Comparison of ENCODE assay signal across 1 cellular context in the genomic region with DNA sequence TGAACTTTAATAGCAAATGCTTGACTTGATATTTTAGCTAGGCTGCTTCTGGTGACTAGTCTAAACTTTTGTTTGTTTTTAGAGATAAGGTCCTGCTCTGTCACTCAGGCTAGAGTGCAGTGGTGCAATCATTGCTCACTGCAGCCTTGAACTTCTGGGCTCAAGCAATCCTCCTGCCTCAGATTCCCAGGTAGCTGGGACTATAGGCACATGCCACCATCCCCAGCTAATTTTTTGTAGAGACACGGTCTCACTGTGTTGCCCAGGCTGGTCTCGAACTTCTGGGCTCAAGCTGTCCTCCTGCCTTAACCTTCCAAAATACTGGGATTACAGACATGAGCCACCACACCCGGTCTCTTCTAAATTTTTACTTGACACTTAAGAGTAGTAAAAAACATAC.
A peak's percentile ranks its signal among the peaks of the same experiment; 100 is the strongest.
TF ChIP-seq lines count a peak whose summit lies in the region.

No MANE protein-coding gene starts in this region.

TF ChIP-seq in HepG2, 621 proteins besides CTCF, POLR2A, EP300 and RAD21 (continued from another document and continues in another):
- TF ChIP-seq HBP1 (CRISPR knock-in tag; IDR thresholded peaks at IDR 0.05; ENCODE audit: low read depth) = no peak
- TF ChIP-seq CBX2 (IDR thresholded peaks at IDR 0.05; ENCODE audit: low read depth, low read length) = no peak
- no peak for TF ChIP-seq CBX2 (CRISPR knock-in tag; IDR thresholded peaks at IDR 0.05; ENCODE audit: low read depth)
- no peak for TF ChIP-seq ZFY (CRISPR knock-in tag; IDR thresholded peaks at IDR 0.05)
- TF ChIP-seq ZNF781 (CRISPR knock-in tag; IDR thresholded peaks at IDR 0.05; ENCODE audit: borderline replicate concordance, not compliant biosample characterization) = no peak
- TF ChIP-seq HNF4G (IDR thresholded peaks at IDR 0.05; ENCODE audit: borderline replicate concordance, low read depth, low read length) = peak; percentile 55; the same call in 1 of the 2 replicates
- no peak for TF ChIP-seq HNF4G (CRISPR knock-in tag; IDR thresholded peaks at IDR 0.05; ENCODE audit: borderline replicate concordance, low read depth)
- peak; percentile 44; the same call in 1 of the 2 replicates for TF ChIP-seq FOSL1 (CRISPR knock-in tag; IDR thresholded peaks at IDR 0.05; ENCODE audit: borderline replicate concordance)
- TF ChIP-seq, protein P1, sequence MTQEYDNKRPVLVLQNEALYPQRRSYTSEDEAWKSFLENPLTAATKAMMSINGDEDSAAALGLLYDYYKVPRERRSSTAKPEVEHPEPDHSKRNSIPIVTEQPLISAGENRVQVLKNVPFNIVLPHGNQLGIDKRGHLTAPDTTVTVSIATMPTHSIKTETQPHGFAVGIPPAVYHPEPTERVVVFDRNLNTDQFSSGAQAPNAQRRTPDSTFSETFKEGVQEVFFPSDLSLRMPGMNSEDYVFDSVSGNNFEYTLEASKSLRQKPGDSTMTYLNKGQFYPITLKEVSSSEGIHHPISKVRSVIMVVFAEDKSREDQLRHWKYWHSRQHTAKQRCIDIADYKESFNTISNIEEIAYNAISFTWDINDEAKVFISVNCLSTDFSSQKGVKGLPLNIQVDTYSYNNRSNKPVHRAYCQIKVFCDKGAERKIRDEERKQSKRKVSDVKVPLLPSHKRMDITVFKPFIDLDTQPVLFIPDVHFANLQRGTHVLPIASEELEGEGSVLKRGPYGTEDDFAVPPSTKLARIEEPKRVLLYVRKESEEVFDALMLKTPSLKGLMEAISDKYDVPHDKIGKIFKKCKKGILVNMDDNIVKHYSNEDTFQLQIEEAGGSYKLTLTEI (CRISPR knock-in tag; conservative IDR thresholded peaks at IDR 0.05) = no peak
- TF ChIP-seq HOXA7 (CRISPR knock-in tag; IDR thresholded peaks at IDR 0.05) = no peak
- TF ChIP-seq RFX3 (CRISPR knock-in tag; IDR thresholded peaks at IDR 0.05) = no peak
- no peak for TF ChIP-seq ZFYVE20 (CRISPR knock-in tag; IDR thresholded peaks at IDR 0.05; ENCODE audit: borderline replicate concordance, low read depth)
- TF ChIP-seq REST (IDR thresholded peaks at IDR 0.05; ENCODE audit: borderline replicate concordance in 1 of 2, low read depth in 1 of 2, low read length in 2 of 2) = 0 out of 4 replicates have a peak, but pooled peaks of 1 of the 2 experiments have one; percentile 28
- no peak for TF ChIP-seq ZNF570 (CRISPR knock-in tag; IDR thresholded peaks at IDR 0.05; ENCODE audit: borderline replicate concordance)
- no peak for TF ChIP-seq ZBTB7B (CRISPR knock-in tag; IDR thresholded peaks at IDR 0.05)
- no peak for TF ChIP-seq MAFK (conservative IDR thresholded peaks at IDR 0.05 in 1 of 2, IDR thresholded peaks at IDR 0.05 in 1 of 2; ENCODE audit: low read length in 2 of 2)
- no peak for TF ChIP-seq MTA1 (CRISPR knock-in tag; IDR thresholded peaks at IDR 0.05; ENCODE audit: borderline replicate concordance)
- TF ChIP-seq ZSCAN9 (CRISPR knock-in tag; IDR thresholded peaks at IDR 0.05; ENCODE audit: borderline replicate concordance) = peak; percentile 79; the same call in 1 of the 2 replicates
- no peak for TF ChIP-seq ZNF251 (CRISPR knock-in tag; IDR thresholded peaks at IDR 0.05)
- TF ChIP-seq ZNF44 (CRISPR knock-in tag; IDR thresholded peaks at IDR 0.05) = no peak
- peak; percentile 78 for TF ChIP-seq MIXL1 (CRISPR knock-in tag; IDR thresholded peaks at IDR 0.05)
- no peak for TF ChIP-seq ZNF280B (CRISPR knock-in tag; IDR thresholded peaks at IDR 0.05; ENCODE audit: borderline replicate concordance)
- TF ChIP-seq FOXA3 (CRISPR knock-in tag; IDR thresholded peaks at IDR 0.05) = peak; percentile 83
- TF ChIP-seq AFF4 (CRISPR knock-in tag; IDR thresholded peaks at IDR 0.05) = no peak
- TF ChIP-seq ZNF790 (CRISPR knock-in tag; IDR thresholded peaks at IDR 0.05; ENCODE audit: borderline replicate concordance) = no peak
- no peak for TF ChIP-seq GFI1 (CRISPR knock-in tag; IDR thresholded peaks at IDR 0.05; ENCODE audit: borderline replicate concordance)
- peak; percentile 36; the same call in 1 of the 2 replicates for TF ChIP-seq NR2F2 (IDR thresholded peaks at IDR 0.05; ENCODE audit: borderline replicate concordance, low read depth)
- TF ChIP-seq GATA4 (IDR thresholded peaks at IDR 0.05; ENCODE audit: borderline replicate concordance, low read depth) = peak; percentile 85
- TF ChIP-seq, protein P2, sequence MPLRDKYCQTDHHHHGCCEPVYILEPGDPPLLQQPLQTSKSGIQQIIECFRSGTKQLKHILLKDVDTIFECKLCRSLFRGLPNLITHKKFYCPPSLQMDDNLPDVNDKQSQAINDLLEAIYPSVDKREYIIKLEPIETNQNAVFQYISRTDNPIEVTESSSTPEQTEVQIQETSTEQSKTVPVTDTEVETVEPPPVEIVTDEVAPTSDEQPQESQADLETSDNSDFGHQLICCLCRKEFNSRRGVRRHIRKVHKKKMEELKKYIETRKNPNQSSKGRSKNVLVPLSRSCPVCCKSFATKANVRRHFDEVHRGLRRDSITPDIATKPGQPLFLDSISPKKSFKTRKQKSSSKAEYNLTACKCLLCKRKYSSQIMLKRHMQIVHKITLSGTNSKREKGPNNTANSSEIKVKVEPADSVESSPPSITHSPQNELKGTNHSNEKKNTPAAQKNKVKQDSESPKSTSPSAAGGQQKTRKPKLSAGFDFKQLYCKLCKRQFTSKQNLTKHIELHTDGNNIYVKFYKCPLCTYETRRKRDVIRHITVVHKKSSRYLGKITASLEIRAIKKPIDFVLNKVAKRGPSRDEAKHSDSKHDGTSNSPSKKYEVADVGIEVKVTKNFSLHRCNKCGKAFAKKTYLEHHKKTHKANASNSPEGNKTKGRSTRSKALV (CRISPR knock-in tag; IDR thresholded peaks at IDR 0.05) = no peak
- no peak for TF ChIP-seq ZNF18 (CRISPR knock-in tag; IDR thresholded peaks at IDR 0.05; ENCODE audit: insufficient replicate concordance)
- 0 out of 2 replicates have a peak, but pooled peaks have one; percentile 30 for TF ChIP-seq ZBTB33 (CRISPR knock-in tag; IDR thresholded peaks at IDR 0.05)
- TF ChIP-seq ZNF569 (CRISPR knock-in tag; IDR thresholded peaks at IDR 0.05; ENCODE audit: borderline replicate concordance) = no peak
- no peak for TF ChIP-seq ZBTB38 (CRISPR knock-in tag; IDR thresholded peaks at IDR 0.05)
- 0 out of 2 replicates have a peak, but pooled peaks have one; percentile 39 for TF ChIP-seq ELF1 (CRISPR knock-in tag; IDR thresholded peaks at IDR 0.05)
- peak; percentile 82 for TF ChIP-seq ERF (CRISPR knock-in tag; IDR thresholded peaks at IDR 0.05)
- TF ChIP-seq ZFAT (CRISPR knock-in tag; conservative IDR thresholded peaks at IDR 0.05) = no peak
- no peak for TF ChIP-seq TCF12 (IDR thresholded peaks at IDR 0.05)
- TF ChIP-seq TCF12 (CRISPR knock-in tag; IDR thresholded peaks at IDR 0.05) = no peak
- TF ChIP-seq, protein P3, sequence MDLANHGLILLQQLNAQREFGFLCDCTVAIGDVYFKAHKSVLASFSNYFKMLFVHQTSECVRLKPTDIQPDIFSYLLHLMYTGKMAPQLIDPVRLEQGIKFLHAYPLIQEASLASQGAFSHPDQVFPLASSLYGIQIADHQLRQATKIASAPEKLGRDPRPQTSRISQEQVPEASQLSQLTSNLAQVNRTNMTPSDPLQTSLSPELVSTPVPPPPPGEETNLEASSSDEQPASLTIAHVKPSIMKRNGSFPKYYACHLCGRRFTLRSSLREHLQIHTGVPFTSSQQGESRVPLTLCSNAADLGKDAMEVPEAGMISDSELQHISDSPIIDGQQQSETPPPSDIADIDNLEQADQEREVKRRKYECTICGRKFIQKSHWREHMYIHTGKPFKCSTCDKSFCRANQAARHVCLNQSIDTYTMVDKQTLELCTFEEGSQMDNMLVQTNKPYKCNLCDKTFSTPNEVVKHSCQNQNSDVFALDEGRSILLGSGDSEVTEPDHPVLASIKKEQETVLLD (CRISPR knock-in tag; IDR thresholded peaks at IDR 0.05; ENCODE audit: low read depth) = no peak
- peak; percentile 96 for TF ChIP-seq CEBPG (CRISPR knock-in tag; IDR thresholded peaks at IDR 0.05)
